Comparison of ENCODE assay signal across 17 cellular contexts in genomic region chr1:225899044-225899925, GRCh38. TPM values are rescaled to one million over a fixed set of nuclear protein-coding genes. Genes with fewer than 3 reads are reported as not detected.
DNase-seq lines count a peak whose midpoint lies in the region; ATAC-seq and TF ChIP-seq lines count a peak whose summit lies in the region.
"Had no signal": no experiment of that assay in that cellular context is flagged by ENCODE, and none has a peak within 500 bp of the region (broad histone marks: within the 10 kb centered on the region; RNA-seq: fewer than 3 reads in every experiment).

No MANE protein-coding gene starts in this region.

- peak overlapping the region; percentile 98 for H3K27ac Mint-ChIP-seq in CD4-positive, alpha-beta T cell
- H3K27ac Mint-ChIP-seq in activated CD4-positive, alpha-beta memory T cell treated with anti-CD3 and anti-CD28 coated beads for 36 hours = peak overlapping the region; percentile 43

- H3K9me3 ChIP-seq in CD4-positive, alpha-beta T cell (ENCODE audit: control insufficient read depth, low read length) = no peaks in the 10 kb centered on the region
- H3K9me3 ChIP-seq in iPS-18a (ENCODE audit: control insufficient read depth, low read depth, low read length) (no peaks in the 10 kb centered on the region), uterus (no peaks in the 10 kb centered on the region)
- H3K9me3 ChIP-seq: left ventricle myocardium inferior, right lobe of liver had no signal

- H3K4me1 ChIP-seq in iPS-18a (ENCODE audit: control insufficient read depth, low read depth, low read length) = peaks cover 16% of the 10 kb centered on the region
- H3K4me1 ChIP-seq in uterus = no peaks in the 10 kb centered on the region
- H3K4me1 ChIP-seq: left ventricle myocardium inferior had no signal

- H3K9me3 Mint-ChIP-seq in CD4-positive, alpha-beta T cell = no peaks in the 10 kb centered on the region
- H3K9me3 Mint-ChIP-seq in activated CD4-positive, alpha-beta memory T cell treated with anti-CD3 and anti-CD28 coated beads for 36 hours = no peaks in the 10 kb centered on the region
- H3K9me3 Mint-ChIP-seq: activated naive CD8-positive, alpha-beta T cell treated with anti-CD3 and anti-CD28 coated beads, Interleukin-2, amount 50 U/mL, for 24 hours had no signal

- H3K9ac ChIP-seq in iPS-18a (ENCODE audit: low read length) = peak overlapping the region; percentile 20

- POLR2A ChIA-PET in CD4-positive, alpha-beta T cell (lab: Charles Lee) = interaction anchor here (0.8 to 13.8 kb wide), 9 partner anchors 10 to 432 kb away, joined by 3 to 427 read pairs (median 31); partner anchors contain the start of genes LEFTY1, PYCR2, SRP9 and TMEM63A
- POLR2A ChIA-PET in activated CD4-positive, alpha-beta memory T cell treated with anti-CD3 and anti-CD28 coated beads for 36 hours (lab: Charles Lee) = interaction anchor here (2.8 kb wide), 1 partner anchor 18 kb away, joined by 34 read pairs; the partner anchor contains the start of gene TMEM63A

- no peak for TF ChIP-seq CTCF in CD4-positive, alpha-beta T cell (IDR thresholded peaks at IDR 0.05)
- TF ChIP-seq CTCF in uterus (IDR thresholded peaks at IDR 0.05) = no peak

- H3K4me3 Mint-ChIP-seq in CD4-positive, alpha-beta T cell = peak overlapping the region; percentile 46
- peak overlapping the region; percentile 6 for H3K4me3 Mint-ChIP-seq in activated CD4-positive, alpha-beta memory T cell treated with anti-CD3 and anti-CD28 coated beads for 36 hours
- H3K4me3 Mint-ChIP-seq: activated naive CD8-positive, alpha-beta T cell treated with anti-CD3 and anti-CD28 coated beads, Interleukin-2, amount 50 U/mL, for 24 hours had no signal

- CTCF ChIA-PET in CD4-positive, alpha-beta T cell (lab: Charles Lee) = interaction anchor here (2.5 to 2.6 kb wide), 2 partner anchors 12 to 16 kb away, joined by 11 to 21 read pairs; partner anchors contain the start of gene TMEM63A
- CTCF ChIA-PET in activated CD4-positive, alpha-beta memory T cell treated with anti-CD3 and anti-CD28 coated beads for 36 hours (lab: Charles Lee) = interaction anchor here (1.3 to 2.8 kb wide), 2 partner anchors 12 to 17 kb away, joined by 3 to 24 read pairs; partner anchors contain the start of gene TMEM63A

- intact Hi-C loops in CD4-positive, alpha-beta T cell (cut with DNase I, micrococcal nuclease) = loop anchor here (2.0 to 10.0 kb wide), 2 partner anchors 26 to 124 kb away; partner anchors contain the start of genes PYCR2 (in 1 of the 2) and SRP9 (in 1 of the 2)
- intact Hi-C loops in activated CD4-positive, alpha-beta memory T cell treated with anti-CD3 and anti-CD28 coated beads for 36 hours (cut with micrococcal nuclease) = loop anchor here (5.0 kb wide), 1 partner anchor 122 kb away; the partner anchor contains the start of gene SRP9
- intact Hi-C loops in uterus (cut with DNase I; ENCODE audit: low total_unique reads) = no loop called here

- H3K36me3 ChIP-seq in iPS-18a (ENCODE audit: control insufficient read depth, low read depth, low read length) (no peaks in the 10 kb centered on the region), uterus (no peaks in the 10 kb centered on the region)
- H3K36me3 ChIP-seq: left ventricle myocardium inferior, right lobe of liver had no signal

- no peaks in the 10 kb centered on the region for H3K27me3 ChIP-seq in CD4-positive, alpha-beta T cell (ENCODE audit: control insufficient read depth, insufficient read depth, low read length)
- H3K27me3 ChIP-seq in iPS-18a (ENCODE audit: control insufficient read depth, insufficient read depth, low read length) (no peaks in the 10 kb centered on the region), uterus (no peaks in the 10 kb centered on the region)
- H3K27me3 ChIP-seq: right lobe of liver had no signal

- no peak for DNase-seq in CD4-positive, alpha-beta T cell
- peak; percentile 92 for DNase-seq in ELF-1 (ENCODE audit: low read depth, low spot score)
- no peak for DNase-seq in activated CD4-positive, alpha-beta memory T cell treated with anti-CD3 and anti-CD28 coated beads for 36 hours
- no peak for DNase-seq in uterus
- DNase-seq in kidney glomerular epithelial cell (lab: John Stamatoyannopoulos, UW) = no peak
- DNase-seq in CD1c-positive myeloid dendritic cell (ENCODE audit: extremely low spot score) = no peak
- DNase-seq: activated naive CD8-positive, alpha-beta T cell treated with anti-CD3 and anti-CD28 coated beads, Interleukin-2, amount 50 U/mL, for 24 hours; C1 segment of cervical spinal cord; glutamatergic neuron; left ventricle myocardium inferior; NCI-H1417; NCI-H524; stimulated activated CD4-positive, alpha-beta T cell treated with anti-CD3 and anti-CD28 coated beads, Interleukin-4, amount 100 ng/mL, for 1 hour had no signal

- no peaks in the 10 kb centered on the region for H3K27me3 Mint-ChIP-seq in CD4-positive, alpha-beta T cell
- no peaks in the 10 kb centered on the region for H3K27me3 Mint-ChIP-seq in activated CD4-positive, alpha-beta memory T cell treated with anti-CD3 and anti-CD28 coated beads for 36 hours
- H3K27me3 Mint-ChIP-seq: activated naive CD8-positive, alpha-beta T cell treated with anti-CD3 and anti-CD28 coated beads, Interleukin-2, amount 50 U/mL, for 24 hours had no signal

- peaks cover 59% of the 10 kb centered on the region for H3K4me1 Mint-ChIP-seq in CD4-positive, alpha-beta T cell (ENCODE audit: low read depth)
- peaks cover 37% of the 10 kb centered on the region for H3K4me1 Mint-ChIP-seq in activated CD4-positive, alpha-beta memory T cell treated with anti-CD3 and anti-CD28 coated beads for 36 hours (ENCODE audit: low read depth)

- no peak for TF ChIP-seq POLR2A in uterus (IDR thresholded peaks at IDR 0.05)

- peak overlapping the region; percentile 90 for H3K27ac ChIP-seq in CD4-positive, alpha-beta T cell (ENCODE audit: low read depth, low read length)
- peak overlapping the region; percentile 65 for H3K27ac ChIP-seq in iPS-18a (ENCODE audit: low read length)
- no peak overlapping the region for H3K27ac ChIP-seq in uterus
- H3K27ac ChIP-seq: left ventricle myocardium inferior, right lobe of liver had no signal

- H3K4me3 ChIP-seq in iPS-18a (ENCODE audit: low read length) (peak overlapping the region; percentile 15), uterus (no peak overlapping the region)
- H3K4me3 ChIP-seq: left ventricle myocardium inferior, right lobe of liver had no signal

- no peak for ATAC-seq in CD4-positive, alpha-beta T cell (ENCODE audit: poor library complexity)
- ATAC-seq: activated naive CD8-positive, alpha-beta T cell treated with anti-CD3 and anti-CD28 coated beads, Interleukin-2, amount 50 U/mL, for 24 hours; right lobe of liver had no signal

- H3K36me3 Mint-ChIP-seq in CD4-positive, alpha-beta T cell (ENCODE audit: low read depth) = no peaks in the 10 kb centered on the region
- no peaks in the 10 kb centered on the region for H3K36me3 Mint-ChIP-seq in activated CD4-positive, alpha-beta memory T cell treated with anti-CD3 and anti-CD28 coated beads for 36 hours

RNA-seq across cellular contexts. Expression of gene LEFTY1, which starts 10.3 kb away (rescaled TPM):
- total RNA-seq in CD4-positive, alpha-beta T cell = not detected
- total RNA-seq in activated CD4-positive, alpha-beta memory T cell treated with anti-CD3 and anti-CD28 coated beads for 36 hours = under 1 TPM in 1 of 2 experiments, not detected in 1; 0.19 TPM
- total RNA-seq in uterus = 1 to 10 TPM in 2 of 4 donors, not detected in 2; 1.1 to 3.5 TPM
- total RNA-seq: activated CD8-positive, alpha-beta memory T cell treated with anti-CD3 and anti-CD28 coated beads for 36 hours; cardiac septum had no signal

RNA-seq across cellular contexts. Expression of gene TMEM63A, which starts 17.1 kb away (rescaled TPM):
- total RNA-seq in CD4-positive, alpha-beta T cell = 100 to 1,000 TPM; 199 to 204 TPM
- 10 to 100 TPM; 52.2 to 59.1 TPM for total RNA-seq in activated CD4-positive, alpha-beta memory T cell treated with anti-CD3 and anti-CD28 coated beads for 36 hours
- total RNA-seq in uterus = 100 to 1,000 TPM in 1 of 4 donors, 10 to 100 TPM in 3; 11.2 to 125 (median 63.8) TPM

RNA-seq across cellular contexts. Expression of gene PYCR2, which starts 24.8 kb away (rescaled TPM):
- 10 to 100 TPM; 24.1 to 26.2 TPM for total RNA-seq in CD4-positive, alpha-beta T cell
- total RNA-seq in activated CD4-positive, alpha-beta memory T cell treated with anti-CD3 and anti-CD28 coated beads for 36 hours = 100 to 1,000 TPM; 127 TPM
- 10 to 100 TPM; 19.5 to 66.4 (median 38.8) TPM for total RNA-seq in uterus

RNA-seq across cellular contexts. Expression of gene LEFTY2, which starts 41.7 kb away (rescaled TPM):
- not detected for total RNA-seq in CD4-positive, alpha-beta T cell
- total RNA-seq in activated CD4-positive, alpha-beta memory T cell treated with anti-CD3 and anti-CD28 coated beads for 36 hours = not detected
- total RNA-seq in uterus = 10 to 100 TPM in 3 of 4 donors, 1 to 10 TPM in 1; 6.1 to 41.6 (median 29.5) TPM
- total RNA-seq: activated CD8-positive, alpha-beta memory T cell treated with anti-CD3 and anti-CD28 coated beads for 36 hours had no signal

Comparison
In these comparisons a context has a peak if more than half of its experiments do, and no peak if none do; other contexts are left out.
1. H3K27ac ChIP-seq: peak in CD4-positive, alpha-beta T cell (single experiment) and iPS-18a (single experiment); none in uterus (0 of 2).